In genomic region chr1:217333939-217334338, GRCh38 we compare ENCODE assay signal across 8 cellular contexts.
A peak's percentile ranks its signal among the peaks of the same experiment; 100 is the strongest.
DNase-seq lines count a peak whose midpoint lies in the region; ATAC-seq, FAIRE-seq and TF ChIP-seq lines count a peak whose summit lies in the region.

No MANE protein-coding gene starts in this region.

- TF ChIP-seq CTCF in upper lobe of right lung (IDR thresholded peaks at IDR 0.05), result peak; percentile 39

- H3K27me3 ChIP-seq in upper lobe of right lung, result no peaks in the 10 kb centered on the region

- intact Hi-C loops in upper lobe of right lung (cut with DNase I), result no loop called here

- H3K36me3 ChIP-seq in upper lobe of right lung, result no peaks in the 10 kb centered on the region

- DNase-seq in DMS53 (lab: John Stamatoyannopoulos, UW), result peak; percentile 77
- peak; percentile 35 for DNase-seq in RKO (ENCODE audit: low spot score)
- peak; percentile 29 for DNase-seq in globus pallidus (ENCODE audit: low spot score)
- no peak for DNase-seq in upper lobe of right lung
- no peak for DNase-seq in NCI-H187 (lab: John Stamatoyannopoulos, UW)
- no peak for DNase-seq in RCC 7860 (ENCODE audit: low spot score)

- H3K9me3 ChIP-seq in upper lobe of right lung, result no peaks in the 10 kb centered on the region

- H3K4me3 ChIP-seq in upper lobe of right lung, result no peak overlapping the region

- no peak overlapping the region for H3K27ac ChIP-seq in upper lobe of right lung

- H3K4me1 ChIP-seq in upper lobe of right lung, result peaks cover 7% of the 10 kb centered on the region

- no peak for FAIRE-seq in RCC 7860 (lab: Jason Lieb, UNC)

- ATAC-seq in GM19324 (IDR thresholded peaks at IDR 0.05; ENCODE audit: low FRiP score, unreplicated experiment) (peak; percentile 53), HG03521 (IDR thresholded peaks at IDR 0.05; ENCODE audit: unreplicated experiment) (peak; percentile 67), upper lobe of right lung (peak; percentile 17)

Comparison
In these comparisons a context has a peak if more than half of its experiments do, and no peak if none do; other contexts are left out.
1. DNase-seq: peak in DMS53 (single experiment), RKO (single experiment) and globus pallidus (single experiment); none in upper lobe of right lung (single experiment), NCI-H187 (0 of 2) and RCC 7860 (single experiment).
2. ATAC-seq: peak in every context shown above with its lines; median percentile 67 in HG03521; 53 in GM19324; 17 in upper lobe of right lung.